Comparison of ENCODE assay signal across 8 cellular contexts in the genomic region with DNA sequence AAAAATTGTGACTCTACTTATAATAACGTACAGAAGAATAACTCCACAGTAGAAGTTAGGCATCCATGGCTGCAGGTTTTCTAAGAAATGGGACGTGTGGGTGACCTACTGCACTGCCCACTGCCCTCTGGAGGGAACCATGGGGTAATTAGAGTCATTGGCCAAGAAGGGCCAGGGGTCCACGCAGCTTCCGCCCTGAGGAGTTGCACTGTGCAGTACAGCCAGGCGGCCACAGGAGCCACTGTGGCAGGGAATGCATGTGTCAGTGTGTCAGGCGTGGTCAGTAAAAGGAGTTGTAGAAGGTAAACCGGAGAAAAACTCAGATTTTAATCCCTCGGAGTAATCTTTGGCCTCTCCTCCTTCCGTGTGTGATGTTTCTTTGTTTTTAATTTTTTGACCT. TPM values are rescaled to one million over a fixed set of nuclear protein-coding genes. Genes with fewer than 3 reads are reported as not detected.
DNase-seq lines count a peak whose midpoint lies in the region; ATAC-seq and TF ChIP-seq lines count a peak whose summit lies in the region.

No MANE protein-coding gene starts in this region.

- H4K8ac ChIP-seq in trophoblast cell (ENCODE audit: low read depth, low read length), result no peak overlapping the region

- H2AFZ ChIP-seq in trophoblast cell (ENCODE audit: insufficient read depth, low read length, poor library complexity), result no peak overlapping the region

- H3K14ac ChIP-seq in trophoblast cell (ENCODE audit: low read length), result no peak overlapping the region

- H2BK12ac ChIP-seq in trophoblast cell (ENCODE audit: low read length), result no peak overlapping the region

- peaks cover 7% of the 10 kb centered on the region for H3K79me2 ChIP-seq in trophoblast cell (ENCODE audit: control insufficient read depth, insufficient read depth, low read length, poor library complexity)

- no peak overlapping the region for H3K4me2 ChIP-seq in trophoblast cell (ENCODE audit: low read length)

- H3K23ac ChIP-seq in trophoblast cell (ENCODE audit: low read length), result no peak overlapping the region

- no peak overlapping the region for H3K9ac ChIP-seq in trophoblast cell (ENCODE audit: low read length)

- no peak overlapping the region for H4K91ac ChIP-seq in trophoblast cell (ENCODE audit: low read depth, low read length)

- no peak overlapping the region for H2AK5ac ChIP-seq in trophoblast cell (ENCODE audit: low read length)

- peak; percentile 31; the same call in 1 of the 3 replicates for ATAC-seq in RWPE2 (ENCODE audit: low read depth)
- ATAC-seq in effector memory CD8-positive, alpha-beta T cell (replicated peaks), result no peak
- ATAC-seq in GM21619 (IDR thresholded peaks at IDR 0.05; ENCODE audit: unreplicated experiment), result no peak
- no peak for ATAC-seq in upper lobe of left lung (ENCODE audit: low FRiP score in 2 of 2)

- H3K27ac ChIP-seq in RWPE2 (ENCODE audit: poor library complexity, severe bottlenecking), result peak overlapping the region; percentile 13
- no peak overlapping the region for H3K27ac ChIP-seq in trophoblast cell (ENCODE audit: low read depth, low read length)
- no peak overlapping the region for H3K27ac ChIP-seq in upper lobe of left lung

- peaks cover 74 to 77% of the 10 kb centered on the region in 2 donors for H3K4me1 Mint-ChIP-seq in effector memory CD8-positive, alpha-beta T cell (ENCODE audit: low read depth in 2 of 2)

- no peak overlapping the region for H3K18ac ChIP-seq in trophoblast cell (ENCODE audit: low read length)

- TF ChIP-seq POLR2A in upper lobe of left lung (IDR thresholded peaks at IDR 0.05), result no peak

- H3K4me1 ChIP-seq in RWPE2 (ENCODE audit: insufficient read depth, poor library complexity, severe bottlenecking), result peaks cover 11% of the 10 kb centered on the region
- peaks cover 4% of the 10 kb centered on the region in 2 experiments for H3K4me1 ChIP-seq in trophoblast cell (ENCODE audit: control insufficient read depth in 1 of 2, insufficient read depth in 2 of 2, low read length in 2 of 2)
- peaks cover 6 to 20% (median 12%) of the 10 kb centered on the region in 4 donors for H3K4me1 ChIP-seq in upper lobe of left lung

- peak overlapping the region; percentile 3 for H3K4ac ChIP-seq in trophoblast cell (ENCODE audit: low read depth, low read length)

- no peaks in the 10 kb centered on the region for H3K9me3 Mint-ChIP-seq in effector memory CD8-positive, alpha-beta T cell

- no CpG with 5 or more reads among the region's 9 CpGs for WGBS in trophoblast cell (ENCODE audit: extremely low coverage, insufficient coverage, insufficient read length)
- 86 to 95% methylated on average over 9 of the region's 9 CpGs for WGBS in upper lobe of left lung, 2 donors

- no peaks in the 10 kb centered on the region for H3K27me3 ChIP-seq in RWPE2 (ENCODE audit: insufficient read depth, poor library complexity, severe bottlenecking)
- no peaks in the 10 kb centered on the region for H3K27me3 ChIP-seq in trophoblast cell (ENCODE audit: insufficient read depth, low read length)
- no peaks in the 10 kb centered on the region for H3K27me3 ChIP-seq in upper lobe of left lung

- H3K27me3 Mint-ChIP-seq in effector memory CD8-positive, alpha-beta T cell, result no peaks in the 10 kb centered on the region

- H3K9me3 ChIP-seq in RWPE2 (ENCODE audit: severe bottlenecking), result no peaks in the 10 kb centered on the region
- H3K9me3 ChIP-seq in trophoblast cell (ENCODE audit: insufficient read depth, low read depth, low read length), result no peaks in the 10 kb centered on the region
- H3K9me3 ChIP-seq in upper lobe of left lung, result no peaks in the 10 kb centered on the region

- H3K36me3 ChIP-seq in RWPE2 (ENCODE audit: low read depth), result peaks cover 3% of the 10 kb centered on the region; the same call in 1 of the 2 replicates
- H3K36me3 ChIP-seq in trophoblast cell (ENCODE audit: control insufficient read depth in 1 of 2, insufficient read depth in 2 of 2, low read length in 2 of 2), result peaks cover 7 to 8% of the 10 kb centered on the region in 2 experiments
- peaks cover 0 to 6% (median 0%) of the 10 kb centered on the region in 4 donors for H3K36me3 ChIP-seq in upper lobe of left lung

- no peak overlapping the region for H4K12ac ChIP-seq in trophoblast cell (ENCODE audit: low read depth, low read length)

- DNase-seq in RWPE2 (ENCODE audit: low spot score) (no peak), trophoblast cell (no peak), DMS79 (lab: John Stamatoyannopoulos, UW) (no peak), upper lobe of left lung (no peak)
- DNase-seq in effector memory CD8-positive, alpha-beta T cell, result no peak
- DNase-seq in effector CD4-positive, alpha-beta T cell, result no peak

- peak; percentile 16; the same call in 1 of the 2 replicates for TF ChIP-seq CTCF in GM12874 (IDR thresholded peaks at IDR 0.05; ENCODE audit: insufficient read depth, low read depth, low read length)
- TF ChIP-seq CTCF in RWPE2 (IDR thresholded peaks at IDR 0.05; ENCODE audit: poor library complexity, severe bottlenecking), result no peak
- no peak for TF ChIP-seq CTCF in upper lobe of left lung (IDR thresholded peaks at IDR 0.05)

- H3K36me3 Mint-ChIP-seq in effector memory CD8-positive, alpha-beta T cell (ENCODE audit: insufficient read depth), result peaks cover 43% of the 10 kb centered on the region

- TF ChIP-seq EP300 in upper lobe of left lung (IDR thresholded peaks at IDR 0.05), result no peak

- no peaks in the 10 kb centered on the region for H3K79me1 ChIP-seq in trophoblast cell (ENCODE audit: low read length)

- H2BK120ac ChIP-seq in trophoblast cell (ENCODE audit: insufficient read depth, low read length, poor library complexity), result no peak overlapping the region

- H3K4me3 Mint-ChIP-seq in effector memory CD8-positive, alpha-beta T cell, result peak overlapping the region; percentile 15 to 40

- no peak overlapping the region for H2BK5ac ChIP-seq in trophoblast cell (ENCODE audit: low read depth, low read length, poor library complexity)

- peak overlapping the region; percentile 78 to 96 for H3K27ac Mint-ChIP-seq in effector memory CD8-positive, alpha-beta T cell

- H3K4me3 ChIP-seq in RWPE2 (ENCODE audit: severe bottlenecking) (no peak overlapping the region), trophoblast cell (ENCODE audit: low read depth, low read length) (no peak overlapping the region), upper lobe of left lung (no peak overlapping the region)

RNA-seq across cellular contexts. Expression of a gene that starts 24.8 kb away (rescaled TPM):
- 48.7 and 51.4 TPM in 2 replicates for polyA plus RNA-seq in trophoblast cell (2013)
- total RNA-seq in upper lobe of left lung, result 10 to 100 TPM; 29.3 to 48.6 (median 37.9) TPM
